Comparison of ENCODE assay signal across 22 cellular contexts in the genomic region with DNA sequence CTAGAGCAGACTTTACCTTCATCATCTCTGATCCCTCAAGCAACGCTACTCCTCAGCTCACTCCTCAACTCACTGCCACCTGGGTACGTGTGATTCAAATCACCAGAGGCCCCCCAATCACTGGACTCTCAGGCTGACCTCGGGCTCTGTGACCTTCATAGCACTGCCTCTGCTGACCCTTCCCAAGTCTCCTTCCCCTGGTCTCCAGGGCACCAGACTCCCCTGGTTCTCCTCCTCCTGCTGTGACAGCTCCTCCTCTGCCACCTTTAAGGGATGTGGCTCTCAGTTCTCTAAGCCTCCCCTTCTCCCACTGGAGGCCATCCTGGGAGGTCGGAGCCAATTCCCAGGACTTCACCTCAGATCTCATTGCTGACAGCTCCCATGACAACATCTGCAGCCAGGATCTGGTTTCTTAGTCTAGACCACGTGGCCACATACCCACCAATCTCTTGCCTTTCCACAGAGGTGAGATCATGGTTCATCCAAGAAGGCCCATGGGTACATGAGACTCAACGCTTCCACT.
DNase-seq lines count a peak whose midpoint lies in the region; ATAC-seq, FAIRE-seq and TF ChIP-seq lines count a peak whose summit lies in the region.
"Had no signal": no experiment of that assay in that cellular context is flagged by ENCODE, and none has a peak within 500 bp of the region (broad histone marks: within the 10 kb centered on the region; RNA-seq: fewer than 3 reads in every experiment).

No MANE protein-coding gene starts in this region.

- TF ChIP-seq EP300 in K562 (IDR thresholded peaks at IDR 0.05; ENCODE audit: low read length): no peak

- TF ChIP-seq CTCF in K562 (IDR thresholded peaks at IDR 0.05 in 2 of 3, conservative IDR thresholded peaks at IDR 0.05 in 1 of 3; ENCODE audit: insufficient read depth in 2 of 3, low read depth in 1 of 3, low read length in 3 of 3): no peak

- H3K27me3 ChIP-seq in K562 (ENCODE audit: control insufficient read depth in 2 of 2, insufficient read depth in 2 of 2, low read length in 2 of 2): no peaks in the 10 kb centered on the region
- H3K27me3 ChIP-seq: dorsolateral prefrontal cortex, pancreas, right lobe of liver had no signal

- peak overlapping the region; percentile 26 for H3K27ac Mint-ChIP-seq in T-helper 1 cell treated with Interleukin-12 subunit alpha and Interleukin-12 subunit beta and Interleukin-4 antibody, amounts not matched to agents 30 μg/mL and 1 μg/mL, for 36 hours
- peak overlapping the region; percentile 72 for H3K27ac Mint-ChIP-seq in stimulated activated effector memory CD8-positive, alpha-beta T cell treated with anti-CD3 and anti-CD28 coated beads, Interleukin-12 subunit alpha, Interleukin-12 subunit beta, amount 100 ng/mL, for 72 hours

- CTCF ChIA-PET in K562 (lab: Yijun Ruan, JAX; ENCODE audit: low intra/inter-chr PET ratio): no interaction called here

- no peak overlapping the region for H3K4me3 Mint-ChIP-seq in T-helper 1 cell treated with Interleukin-12 subunit alpha and Interleukin-12 subunit beta and Interleukin-4 antibody, amounts not matched to agents 30 μg/mL and 1 μg/mL, for 36 hours
- H3K4me3 Mint-ChIP-seq in stimulated activated effector memory CD8-positive, alpha-beta T cell treated with anti-CD3 and anti-CD28 coated beads, Interleukin-12 subunit alpha, Interleukin-12 subunit beta, amount 100 ng/mL, for 72 hours: no peak overlapping the region
- H3K4me3 Mint-ChIP-seq: naive B cell had no signal

- POLR2A ChIA-PET in K562 (lab: Yijun Ruan, JAX): interaction anchor here (0.8 kb wide), 1 partner anchor 45 kb away, joined by 3 read pairs; no protein-coding TSS in a partner anchor

- ATAC-seq in Right ventricle myocardium superior (ENCODE audit: poor library complexity) (no peak), K562 (no peak)
- ATAC-seq in stimulated activated effector memory CD8-positive, alpha-beta T cell treated with anti-CD3 and anti-CD28 coated beads, Interleukin-12 subunit alpha, Interleukin-12 subunit beta, amount 100 ng/mL, for 72 hours: no peak
- ATAC-seq: left cardiac atrium, pancreas, right lobe of liver had no signal

- peaks cover 3% of the 10 kb centered on the region for H3K9me3 Mint-ChIP-seq in T-helper 1 cell treated with Interleukin-12 subunit alpha and Interleukin-12 subunit beta and Interleukin-4 antibody, amounts not matched to agents 30 μg/mL and 1 μg/mL, for 36 hours
- H3K9me3 Mint-ChIP-seq in stimulated activated effector memory CD8-positive, alpha-beta T cell treated with anti-CD3 and anti-CD28 coated beads, Interleukin-12 subunit alpha, Interleukin-12 subunit beta, amount 100 ng/mL, for 72 hours: no peaks in the 10 kb centered on the region

- peaks cover 0 to 13% of the 10 kb centered on the region in 2 experiments; a peak in 3 of 5 replicates for H3K4me1 ChIP-seq in K562 (replicated peaks in 1 of 2; ENCODE audit: control insufficient read depth in 2 of 2, insufficient read depth in 2 of 2, low read length in 2 of 2)

- H4K20me1 ChIP-seq in K562 (replicated peaks; ENCODE audit: control insufficient read depth, insufficient read depth, low read length): no peaks in the 10 kb centered on the region

- H3K9me3 ChIP-seq in K562 (replicated peaks; ENCODE audit: control insufficient read depth, insufficient read depth, low read depth, low read length): no peaks in the 10 kb centered on the region; the same call in none of the 2 replicates
- H3K9me3 ChIP-seq: Caco-2, pancreas, right lobe of liver had no signal

- DNase-seq in T-helper 1 cell: no peak
- DNase-seq in cardiac septum (ENCODE audit: low spot score): peak; percentile 29
- DNase-seq in Right ventricle myocardium superior: no peak
- no peak for DNase-seq in K562 (ENCODE audit: extremely low read depth in 1 of 4, low spot score in 3 of 4)
- DNase-seq in stimulated activated effector memory CD8-positive, alpha-beta T cell treated with anti-CD3 and anti-CD28 coated beads, Interleukin-12 subunit alpha, Interleukin-12 subunit beta, amount 100 ng/mL, for 72 hours (ENCODE audit: low spot score in 2 of 2): no peak
- DNase-seq in posterior cingulate gyrus: no peak
- DNase-seq in superior temporal gyrus (ENCODE audit: extremely low spot score): no peak
- DNase-seq: activated T-cell treated with anti-CD3 and anti-CD28 coated beads, Interleukin-2, amount 50 U/mL, for 48 hours; caudate nucleus; dorsolateral prefrontal cortex; HCEC 1CT; left cardiac atrium; MV-4-11; naive B cell; NCI-H69; pancreas had no signal

- intact Hi-C loops in cardiac septum (cut with DNase I) (no loop called here), Right ventricle myocardium superior (cut with DNase I) (loop anchor here (10.0 kb wide), 1 partner anchor 113 kb away; no protein-coding TSS in a partner anchor), K562 (cut with micrococcal nuclease) (no loop called here), posterior cingulate gyrus (cut with DNase I) (no loop called here)

- H3K27ac ChIP-seq in K562 (ENCODE audit: extremely low read depth, low read depth, low read length): no peak overlapping the region
- H3K27ac ChIP-seq: dorsolateral prefrontal cortex, KMS-11, pancreas, right lobe of liver had no signal

- in situ Hi-C loops in K562 (cut with MboI): no loop called here

- H3K27me3 Mint-ChIP-seq in T-helper 1 cell treated with Interleukin-12 subunit alpha and Interleukin-12 subunit beta and Interleukin-4 antibody, amounts not matched to agents 30 μg/mL and 1 μg/mL, for 36 hours (ENCODE audit: low read depth): no peaks in the 10 kb centered on the region
- H3K27me3 Mint-ChIP-seq: naive B cell had no signal

- H3K9ac ChIP-seq in K562 (ENCODE audit: insufficient read depth in 1 of 2, low read depth in 2 of 2, low read length in 2 of 2): no peak overlapping the region
- H3K9ac ChIP-seq: KMS-11 had no signal

- no peak overlapping the region for H3K4me3 ChIP-seq in K562
- H3K4me3 ChIP-seq: dorsolateral prefrontal cortex, pancreas, right lobe of liver had no signal

- no peaks in the 10 kb centered on the region for H3K9me1 ChIP-seq in K562 (ENCODE audit: control insufficient read depth, insufficient read depth, low read length)

- peaks cover 50% of the 10 kb centered on the region for H3K36me3 ChIP-seq in K562 (ENCODE audit: control insufficient read depth, insufficient read depth, low read length)
- H3K36me3 ChIP-seq: pancreas had no signal

- 81% methylated on average over 5 of the region's 6 CpGs for WGBS in K562 (ENCODE audit: insufficient coverage, low coverage, missing lambda C conversion rate)

- peaks cover 56% of the 10 kb centered on the region for H3K36me3 Mint-ChIP-seq in T-helper 1 cell treated with Interleukin-12 subunit alpha and Interleukin-12 subunit beta and Interleukin-4 antibody, amounts not matched to agents 30 μg/mL and 1 μg/mL, for 36 hours (ENCODE audit: low read depth)
- peaks cover 80% of the 10 kb centered on the region for H3K36me3 Mint-ChIP-seq in stimulated activated effector memory CD8-positive, alpha-beta T cell treated with anti-CD3 and anti-CD28 coated beads, Interleukin-12 subunit alpha, Interleukin-12 subunit beta, amount 100 ng/mL, for 72 hours

- H3K4me1 Mint-ChIP-seq in T-helper 1 cell treated with Interleukin-12 subunit alpha and Interleukin-12 subunit beta and Interleukin-4 antibody, amounts not matched to agents 30 μg/mL and 1 μg/mL, for 36 hours (ENCODE audit: low read depth): peaks cover 25% of the 10 kb centered on the region
- H3K4me1 Mint-ChIP-seq in stimulated activated effector memory CD8-positive, alpha-beta T cell treated with anti-CD3 and anti-CD28 coated beads, Interleukin-12 subunit alpha, Interleukin-12 subunit beta, amount 100 ng/mL, for 72 hours: peaks cover 35% of the 10 kb centered on the region

- TF ChIP-seq RAD21 in K562 (CRISPR knock-in tag; conservative IDR thresholded peaks at IDR 0.05 in 1 of 2, IDR thresholded peaks at IDR 0.05 in 1 of 2): no peak

- no peak for TF ChIP-seq POLR2A in K562 (conservative IDR thresholded peaks at IDR 0.05)

- no peak for FAIRE-seq in K562 (lab: Jason Lieb, UNC)
- FAIRE-seq: A204.1, GM12892, pancreas had no signal

- BruUV-seq in K562 (replicated peaks; lab: Mats Ljungman, UMichigan): no TSS peak

- no peak overlapping the region for H3K4me2 ChIP-seq in K562 (ENCODE audit: insufficient read depth, low read length)
- H3K4me2 ChIP-seq: KMS-11 had no signal

- no peaks in the 10 kb centered on the region for H3K79me2 ChIP-seq in K562 (ENCODE audit: control insufficient read depth, insufficient read depth, low read length)

- H2AFZ ChIP-seq in K562 (ENCODE audit: low read depth, low read length): no peak overlapping the region

TF ChIP-seq in K562, 482 proteins besides CTCF, POLR2A, EP300 and RAD21 (continues in another document):
- TF ChIP-seq RBM22 (IDR thresholded peaks at IDR 0.05; ENCODE audit: low read depth, low read length, poor library complexity, severe bottlenecking) (no peak), USF2 (CRISPR knock-in tag; IDR thresholded peaks at IDR 0.05) (peak; percentile 10; the same call in 1 of the 2 replicates), BRD4 (IDR thresholded peaks at IDR 0.05) (no peak), SAFB (IDR thresholded peaks at IDR 0.05; ENCODE audit: borderline replicate concordance, low read depth, low read length) (no peak)
- TF ChIP-seq, protein P1, sequence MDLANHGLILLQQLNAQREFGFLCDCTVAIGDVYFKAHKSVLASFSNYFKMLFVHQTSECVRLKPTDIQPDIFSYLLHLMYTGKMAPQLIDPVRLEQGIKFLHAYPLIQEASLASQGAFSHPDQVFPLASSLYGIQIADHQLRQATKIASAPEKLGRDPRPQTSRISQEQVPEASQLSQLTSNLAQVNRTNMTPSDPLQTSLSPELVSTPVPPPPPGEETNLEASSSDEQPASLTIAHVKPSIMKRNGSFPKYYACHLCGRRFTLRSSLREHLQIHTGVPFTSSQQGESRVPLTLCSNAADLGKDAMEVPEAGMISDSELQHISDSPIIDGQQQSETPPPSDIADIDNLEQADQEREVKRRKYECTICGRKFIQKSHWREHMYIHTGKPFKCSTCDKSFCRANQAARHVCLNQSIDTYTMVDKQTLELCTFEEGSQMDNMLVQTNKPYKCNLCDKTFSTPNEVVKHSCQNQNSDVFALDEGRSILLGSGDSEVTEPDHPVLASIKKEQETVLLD (IDR thresholded peaks at IDR 0.05): no peak
